ENCODE assay signal across 25 cellular contexts in the genomic region with DNA sequence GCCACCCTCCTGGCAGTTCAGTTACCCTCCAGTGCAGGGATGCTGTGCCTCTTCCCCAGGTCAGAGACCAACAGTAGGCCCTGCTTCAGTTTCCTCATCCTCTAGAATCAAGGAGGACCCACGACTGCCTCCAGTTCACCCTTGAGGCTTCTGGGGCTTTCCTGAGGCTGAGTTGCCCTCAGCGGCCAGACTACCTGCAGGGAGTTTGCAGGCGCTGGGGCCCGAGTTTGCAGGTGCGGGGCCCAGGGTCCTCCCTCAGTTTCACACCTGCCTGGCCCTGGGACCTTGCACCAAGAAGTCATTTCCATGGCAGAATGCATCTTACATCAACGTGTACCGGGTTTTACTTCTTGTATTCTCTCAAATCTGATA.
"Had no signal": no experiment of that assay in that cellular context is flagged by ENCODE, and none has a peak within 500 bp of the region (broad histone marks: within the 10 kb centered on the region; RNA-seq: fewer than 3 reads in every experiment).

No MANE protein-coding gene starts in this region.

- ATAC-seq: HepG2, Panc1, PC-3, T-cell had no signal

- DNase-seq: IMR-90, Kasumi-1, MV-4-11, NCI-H1048, NCI-H1105, NCI-H1417, NCI-H1436 treated with DMSO at 0.1 percent for 48 hours, NCI-H1694, NCI-H187 treated with DMSO at 0.1 percent for 48 hours, NCI-H2029 treated with DMSO at 0.1 percent for 48 hours, NCI-H226, NCI-H446, NCI-H510A, NCI-H524 treated with DMSO at 0.1 percent for 48 hours, NCI-H69, NCI-H774, PC-3, SHP77, SK-N-SH, SW 1271, T-cell had no signal

- FAIRE-seq: HepG2 had no signal

- H3K9ac ChIP-seq: KMS-11, SK-N-SH had no signal

- H3K9me3 ChIP-seq: SK-N-SH had no signal

- H3K9me2 ChIP-seq: SK-N-SH had no signal

- H3K27ac ChIP-seq: KMS-11, RWPE1 had no signal

- H3K4me2 ChIP-seq: KMS-11, SK-N-SH had no signal
